Comparison of ENCODE assay signal across 1 cellular context in genomic region chr3:137330246-137330645, GRCh38.
TF ChIP-seq lines count a peak whose summit lies in the region.

No MANE protein-coding gene starts in this region.

TF ChIP-seq in GM12878, 131 proteins besides CTCF, POLR2A, EP300 and RAD21 (continued from another document and continues in another):
- TF ChIP-seq RFX5 (IDR thresholded peaks at IDR 0.05; ENCODE audit: low read depth, low read length) (no peak), CBFB (IDR thresholded peaks at IDR 0.05; ENCODE audit: low read depth) (peak; percentile 50; the same call in 1 of the 2 replicates), STAT3 (IDR thresholded peaks at IDR 0.05; ENCODE audit: low read depth, low read length) (no peak), SREBF1 (IDR thresholded peaks at IDR 0.05; ENCODE audit: low read length) (no peak), SRF (IDR thresholded peaks at IDR 0.05; ENCODE audit: low read depth in 2 of 2, low read length in 2 of 2) (peak in 1 of 2 experiments; percentile 40; a peak in 1 of 4 replicates), CHD2 (IDR thresholded peaks at IDR 0.05; ENCODE audit: borderline replicate concordance, low read depth, low read length) (peak; percentile 54; the same call in 1 of the 2 replicates), ATF2 (IDR thresholded peaks at IDR 0.05; ENCODE audit: low read length) (peak; percentile 81), FOXK2 (IDR thresholded peaks at IDR 0.05) (no peak), CREB1 (IDR thresholded peaks at IDR 0.05; ENCODE audit: low read depth) (0 out of 2 replicates have a peak, but pooled peaks have one; percentile 11), TBL1XR1 (IDR thresholded peaks at IDR 0.05; ENCODE audit: low read depth, low read length) (peak; percentile 68), NRF1 (conservative IDR thresholded peaks at IDR 0.05; ENCODE audit: low read depth, low read length) (no peak), CREM (IDR thresholded peaks at IDR 0.05; ENCODE audit: low read depth) (peak; percentile 75), DPF2 (IDR thresholded peaks at IDR 0.05) (peak; percentile 94), BACH1 (IDR thresholded peaks at IDR 0.05; ENCODE audit: borderline replicate concordance) (peak; percentile 84; the same call in 1 of the 2 replicates), SP1 (IDR thresholded peaks at IDR 0.05; ENCODE audit: low read depth, low read length) (no peak), ZSCAN29 (IDR thresholded peaks at IDR 0.05) (no peak), FOS (IDR thresholded peaks at IDR 0.05; ENCODE audit: borderline replicate concordance, extremely low read depth, insufficient read length) (no peak), ETV6 (conservative IDR thresholded peaks at IDR 0.05 in 1 of 2, IDR thresholded peaks at IDR 0.05 in 1 of 2; ENCODE audit: borderline replicate concordance in 1 of 2, low read depth in 1 of 2) (peak in 1 of 2 experiments; percentile 83; a peak in 2 of 4 replicates), ZNF207 (IDR thresholded peaks at IDR 0.05; ENCODE audit: borderline replicate concordance) (no peak), TCF3 (IDR thresholded peaks at IDR 0.05; ENCODE audit: borderline replicate concordance, insufficient read depth, low read depth, low read length) (0 out of 2 replicates have a peak, but pooled peaks have one; percentile 30), NR2C1 (IDR thresholded peaks at IDR 0.05) (no peak), MEF2A (IDR thresholded peaks at IDR 0.05; ENCODE audit: insufficient read depth, low read depth, low read length) (no peak), YBX1 (IDR thresholded peaks at IDR 0.05) (no peak), POU2F2 (IDR thresholded peaks at IDR 0.05; ENCODE audit: borderline replicate concordance, low read depth, low read length) (peak; percentile 73; the same call in 2 of the 3 replicates), RELB (IDR thresholded peaks at IDR 0.05; ENCODE audit: low read depth) (peak; percentile 98), ZNF687 (IDR thresholded peaks at IDR 0.05) (peak; percentile 71), STAT1 (conservative IDR thresholded peaks at IDR 0.05) (no peak), BCL11A (IDR thresholded peaks at IDR 0.05; ENCODE audit: low read depth, low read length) (peak; percentile 96), IRF5 (IDR thresholded peaks at IDR 0.05; ENCODE audit: borderline replicate concordance) (no peak), BCL3 (IDR thresholded peaks at IDR 0.05; ENCODE audit: borderline replicate concordance, insufficient read depth, low read depth, low read length, poor library complexity, severe bottlenecking) (peak; percentile 60), MTA2 (IDR thresholded peaks at IDR 0.05; ENCODE audit: low read depth) (peak; percentile 93), YY1 (IDR thresholded peaks at IDR 0.05; ENCODE audit: low read depth, low read length) (no peak; the same call in 1 of the 2 replicates), SPI1 (IDR thresholded peaks at IDR 0.05; ENCODE audit: borderline replicate concordance, insufficient read depth, low read depth, low read length) (peak; percentile 88), ASH2L (IDR thresholded peaks at IDR 0.05; ENCODE audit: borderline replicate concordance, low read depth) (no peak), SIX5 (IDR thresholded peaks at IDR 0.05; ENCODE audit: low read depth, low read length, severe bottlenecking) (no peak), ZBTB40 (IDR thresholded peaks at IDR 0.05; ENCODE audit: borderline replicate concordance) (no peak), PAX5 (IDR thresholded peaks at IDR 0.05; ENCODE audit: borderline replicate concordance, low read depth, low read length) (peak; percentile 77), RUNX3 (IDR thresholded peaks at IDR 0.05; ENCODE audit: low read length) (peak; percentile 90), PRDM15 (CRISPR knock-in tag; IDR thresholded peaks at IDR 0.05) (no peak), RELA (IDR thresholded peaks at IDR 0.05; ENCODE audit: borderline replicate concordance, partially characterized antibody) (peak; percentile 86), BMI1 (IDR thresholded peaks at IDR 0.05; ENCODE audit: borderline replicate concordance) (peak; percentile 77), POLR2AphosphoS2 (IDR thresholded peaks at IDR 0.05; ENCODE audit: low read depth, low read length) (no peak), IRF4 (IDR thresholded peaks at IDR 0.05; ENCODE audit: low read depth, low read length) (peak; percentile 90), MXI1 (IDR thresholded peaks at IDR 0.05; ENCODE audit: low read depth, low read length) (no peak), PKNOX1 (IDR thresholded peaks at IDR 0.05) (no peak), HDAC2 (IDR thresholded peaks at IDR 0.05) (no peak), GATAD2B (conservative IDR thresholded peaks at IDR 0.05; ENCODE audit: low read depth) (0 out of 2 replicates have a peak, but pooled peaks have one; percentile 57)
